Comparison of ENCODE assay signal across 7 cellular contexts in genomic region chr1:116338400-116338799, GRCh38.
"Had no signal": no experiment of that assay in that cellular context is flagged by ENCODE, and none has a peak within 500 bp of the region (broad histone marks: within the 10 kb centered on the region; RNA-seq: fewer than 3 reads in every experiment).

No MANE protein-coding gene starts in this region.

- H3K4me2 ChIP-seq: GM23338 had no signal

- H2AFZ ChIP-seq: GM23338 had no signal

- ATAC-seq: GM23338 had no signal

- DNase-seq: H9, HCEC 1CT, KG1 had no signal

- H3K4me3 ChIP-seq: GM23338 had no signal

- FAIRE-seq: H1, H54 had no signal

- H3K27ac ChIP-seq: HL-60 had no signal
